8 cellular contexts compared by ENCODE assay signal in the genomic region with DNA sequence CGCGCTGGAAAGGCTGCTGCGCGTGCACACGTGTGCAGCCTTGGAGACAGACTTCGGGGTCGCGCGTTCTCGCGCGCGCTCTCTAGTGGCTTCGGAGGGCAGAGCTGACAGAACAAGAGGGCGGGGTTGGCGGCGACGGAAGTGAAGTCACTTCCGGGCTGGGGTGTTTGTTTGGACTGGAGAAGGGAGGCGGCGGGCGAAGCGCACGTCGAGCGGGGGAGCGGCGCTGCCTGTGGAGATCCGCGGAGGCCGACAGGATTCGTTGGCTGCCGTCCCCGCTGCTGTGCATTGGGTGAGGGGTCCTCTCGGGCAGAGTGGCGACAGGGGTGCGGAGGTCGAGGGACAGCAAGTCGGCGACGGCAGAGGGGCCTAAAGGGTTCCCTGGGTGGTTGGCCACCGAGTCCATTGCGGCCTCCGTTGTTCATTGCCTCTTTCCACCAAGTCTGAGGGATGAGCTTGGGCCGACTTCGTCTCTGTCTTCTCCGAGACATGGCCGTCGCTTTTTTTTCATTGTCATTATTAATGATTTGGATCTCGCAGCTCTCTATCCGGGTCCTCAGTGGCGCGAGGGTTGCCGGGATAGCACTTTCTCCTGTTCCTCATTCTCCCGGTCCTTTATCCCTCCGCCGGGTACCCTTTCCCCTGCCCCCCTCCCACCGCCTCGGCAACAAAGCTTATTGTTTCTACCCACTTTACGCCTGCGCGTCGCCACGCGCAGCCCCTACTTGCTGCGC. TPM values are rescaled to one million over a fixed set of nuclear protein-coding genes. Genes with fewer than 3 reads are reported as not detected.
DNase-seq lines count a peak whose midpoint lies in the region; TF ChIP-seq lines count a peak whose summit lies in the region.

TSS of gene PAIP2 (plus strand) at position 166 of the 734 bp plus-strand sequence. CDS start 21,931 bp downstream, outside the sequence.

- peaks cover 13% of the 10 kb centered on the region for H3K27me3 Mint-ChIP-seq in neural crest cell (ENCODE audit: low read depth)

- H3K79me2 ChIP-seq in MM.1S (ENCODE audit: low read length): peaks cover 52% of the 10 kb centered on the region

- no peaks in the 10 kb centered on the region; the same call in 1 of the 2 replicates for H4K20me1 ChIP-seq in MM.1S (ENCODE audit: insufficient read depth, low read length)

- no peaks in the 10 kb centered on the region for H3K27me3 ChIP-seq in HAP-1 (ENCODE audit: low read depth)
- no peaks in the 10 kb centered on the region for H3K27me3 ChIP-seq in MM.1S (replicated peaks; ENCODE audit: insufficient read depth, low read length)
- H3K27me3 ChIP-seq in stomach smooth muscle (ENCODE audit: control insufficient read depth in 1 of 2, insufficient read depth in 2 of 2, low read length in 2 of 2): no peaks in the 10 kb centered on the region

- DNase-seq in GDM1 (lab: John Stamatoyannopoulos, UW): peak; percentile 94
- peak; percentile 96 to 99 for DNase-seq in HAP-1 (ENCODE audit: low spot score in 2 of 2)
- DNase-seq in MM.1S: peak; percentile 97
- DNase-seq in SIG-M5 (lab: John Stamatoyannopoulos, UW): peak; percentile 91
- peak; percentile 92 for DNase-seq in activated gamma-delta T cell (lab: John Stamatoyannopoulos, UW)
- DNase-seq in fibroblast of villous mesenchyme (ENCODE audit: low read depth): peak; percentile 98
- DNase-seq in neural crest cell (ENCODE audit: low read depth, low spot score): peak; percentile 97

- peak within 1 kb of the TSS; percentile 80 for H2AFZ ChIP-seq in MM.1S (ENCODE audit: low read length)

- H3K9me3 ChIP-seq in HAP-1 (no peaks in the 10 kb centered on the region), MM.1S (replicated peaks; ENCODE audit: insufficient read depth, low read length) (no peaks in the 10 kb centered on the region), stomach smooth muscle (ENCODE audit: control insufficient read depth in 2 of 2, low read length in 2 of 2) (no peaks in the 10 kb centered on the region)

- H3K36me3 ChIP-seq in HAP-1 (replicated peaks) (peaks cover 8% of the 10 kb centered on the region; the same call in 1 of the 2 replicates), MM.1S (replicated peaks; ENCODE audit: insufficient read depth, low read length) (no peaks in the 10 kb centered on the region), stomach smooth muscle (ENCODE audit: control insufficient read depth in 2 of 2, insufficient read depth in 2 of 2, low read length in 2 of 2) (no peaks in the 10 kb centered on the region)

- H3F3A ChIP-seq in MM.1S (ENCODE audit: insufficient read depth, low read length): peaks cover 27% of the 10 kb centered on the region

- TF ChIP-seq CTCF in MM.1S (IDR thresholded peaks at IDR 0.05; ENCODE audit: low read length) (peak; percentile 82), fibroblast of villous mesenchyme (IDR thresholded peaks at IDR 0.05; ENCODE audit: insufficient read depth, low read depth, low read length) (peak; percentile 60), neural crest cell (conservative IDR thresholded peaks at IDR 0.05) (peak; percentile 66)

- H3K4me3 Mint-ChIP-seq in neural crest cell: peak within 1 kb of the TSS; percentile 96

- peaks cover 10% of the 10 kb centered on the region for H3K36me3 Mint-ChIP-seq in neural crest cell (ENCODE audit: low read depth)

- peak within 1 kb of the TSS; percentile 97 for H3K4me2 ChIP-seq in MM.1S (ENCODE audit: low read depth, low read length)

- H3K9ac ChIP-seq in MM.1S (ENCODE audit: low read length) (peak within 1 kb of the TSS; percentile 92), stomach smooth muscle (ENCODE audit: low read length in 2 of 2) (peak within 1 kb of the TSS; percentile 99)

- H3K4me1 Mint-ChIP-seq in neural crest cell: peaks cover 49% of the 10 kb centered on the region

- H3K27ac ChIP-seq in MM.1S (ENCODE audit: low read length) (peak within 1 kb of the TSS; percentile 93), stomach smooth muscle (ENCODE audit: low read length) (peak within 1 kb of the TSS; percentile 97)

- no peaks in the 10 kb centered on the region for H3K9me3 Mint-ChIP-seq in neural crest cell

- peak within 1 kb of the TSS; percentile 87 for H3K4me3 ChIP-seq in HAP-1
- peak within 1 kb of the TSS; percentile 91 for H3K4me3 ChIP-seq in MM.1S (ENCODE audit: low read length)
- H3K4me3 ChIP-seq in fibroblast of villous mesenchyme (ENCODE audit: low read depth, low read length): peak within 1 kb of the TSS; percentile 99
- peak within 1 kb of the TSS; percentile 98 to 99 for H3K4me3 ChIP-seq in stomach smooth muscle (ENCODE audit: low read length in 2 of 2)

- H3K27ac Mint-ChIP-seq in neural crest cell (ENCODE audit: unreplicated experiment): peak within 1 kb of the TSS; percentile 100

- H3K9me2 ChIP-seq in MM.1S (replicated peaks; ENCODE audit: insufficient read depth, low read length): no peaks in the 10 kb centered on the region

- H3K4me1 ChIP-seq in HAP-1 (peaks cover 13% of the 10 kb centered on the region), MM.1S (ENCODE audit: low read length) (0 out of 2 replicates have a peak, but pooled peaks cover 6% of the 10 kb centered on the region), stomach smooth muscle (ENCODE audit: control insufficient read depth, insufficient read depth, low read length) (peaks cover 15% of the 10 kb centered on the region)

- in situ Hi-C loops in HAP-1 (cut with MboI; ENCODE audit: low sequenced_read_pairs): no loop called here

RNA-seq across cellular contexts. Expression of gene PAIP2, which starts in this region (rescaled TPM):
- total RNA-seq in fibroblast of villous mesenchyme: 35.1 and 56.1 TPM in 2 replicates
- total RNA-seq in neural crest cell: 103 and 104 TPM in 2 replicates

Comparison
In these comparisons a context has a peak if more than half of its experiments do, and no peak if none do; other contexts are left out.
1. Peak in every context shown above with its lines: DNase-seq, H3K4me3 ChIP-seq and H3K27ac ChIP-seq.